1 cellular context compared by ENCODE assay signal in the genomic region with DNA sequence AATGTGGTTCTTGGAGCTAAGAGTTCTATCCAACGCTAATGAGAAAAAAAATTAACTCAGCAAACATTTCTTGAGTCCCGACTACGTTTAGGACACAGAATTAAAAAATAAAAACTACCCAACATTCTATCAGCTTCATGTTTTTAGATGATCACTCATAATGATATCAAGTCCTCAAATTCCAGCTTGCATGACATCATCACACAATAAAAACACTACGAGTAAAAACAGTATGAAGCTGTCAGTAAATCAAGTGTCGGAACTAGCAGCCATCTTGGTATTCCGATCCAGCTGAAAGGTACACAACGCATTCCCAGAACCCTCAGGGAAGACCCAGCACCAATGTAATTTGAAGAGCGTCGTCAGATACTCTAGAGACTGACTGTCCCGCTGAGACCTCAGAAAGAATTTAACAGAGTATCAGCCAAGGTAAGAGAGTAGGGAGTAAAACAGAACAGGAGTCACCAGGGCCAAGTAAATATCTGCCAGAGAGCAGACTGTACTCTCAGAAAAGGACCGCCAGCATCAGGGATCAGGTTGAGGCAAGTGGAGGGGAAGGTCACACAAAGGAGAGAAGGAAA.
TF ChIP-seq lines count a peak whose summit lies in the region.

No MANE protein-coding gene starts in this region.

TF ChIP-seq in GM23338, 12 proteins besides CTCF, POLR2A, EP300 and RAD21 (continued from another document):
- TF ChIP-seq, protein P1, sequence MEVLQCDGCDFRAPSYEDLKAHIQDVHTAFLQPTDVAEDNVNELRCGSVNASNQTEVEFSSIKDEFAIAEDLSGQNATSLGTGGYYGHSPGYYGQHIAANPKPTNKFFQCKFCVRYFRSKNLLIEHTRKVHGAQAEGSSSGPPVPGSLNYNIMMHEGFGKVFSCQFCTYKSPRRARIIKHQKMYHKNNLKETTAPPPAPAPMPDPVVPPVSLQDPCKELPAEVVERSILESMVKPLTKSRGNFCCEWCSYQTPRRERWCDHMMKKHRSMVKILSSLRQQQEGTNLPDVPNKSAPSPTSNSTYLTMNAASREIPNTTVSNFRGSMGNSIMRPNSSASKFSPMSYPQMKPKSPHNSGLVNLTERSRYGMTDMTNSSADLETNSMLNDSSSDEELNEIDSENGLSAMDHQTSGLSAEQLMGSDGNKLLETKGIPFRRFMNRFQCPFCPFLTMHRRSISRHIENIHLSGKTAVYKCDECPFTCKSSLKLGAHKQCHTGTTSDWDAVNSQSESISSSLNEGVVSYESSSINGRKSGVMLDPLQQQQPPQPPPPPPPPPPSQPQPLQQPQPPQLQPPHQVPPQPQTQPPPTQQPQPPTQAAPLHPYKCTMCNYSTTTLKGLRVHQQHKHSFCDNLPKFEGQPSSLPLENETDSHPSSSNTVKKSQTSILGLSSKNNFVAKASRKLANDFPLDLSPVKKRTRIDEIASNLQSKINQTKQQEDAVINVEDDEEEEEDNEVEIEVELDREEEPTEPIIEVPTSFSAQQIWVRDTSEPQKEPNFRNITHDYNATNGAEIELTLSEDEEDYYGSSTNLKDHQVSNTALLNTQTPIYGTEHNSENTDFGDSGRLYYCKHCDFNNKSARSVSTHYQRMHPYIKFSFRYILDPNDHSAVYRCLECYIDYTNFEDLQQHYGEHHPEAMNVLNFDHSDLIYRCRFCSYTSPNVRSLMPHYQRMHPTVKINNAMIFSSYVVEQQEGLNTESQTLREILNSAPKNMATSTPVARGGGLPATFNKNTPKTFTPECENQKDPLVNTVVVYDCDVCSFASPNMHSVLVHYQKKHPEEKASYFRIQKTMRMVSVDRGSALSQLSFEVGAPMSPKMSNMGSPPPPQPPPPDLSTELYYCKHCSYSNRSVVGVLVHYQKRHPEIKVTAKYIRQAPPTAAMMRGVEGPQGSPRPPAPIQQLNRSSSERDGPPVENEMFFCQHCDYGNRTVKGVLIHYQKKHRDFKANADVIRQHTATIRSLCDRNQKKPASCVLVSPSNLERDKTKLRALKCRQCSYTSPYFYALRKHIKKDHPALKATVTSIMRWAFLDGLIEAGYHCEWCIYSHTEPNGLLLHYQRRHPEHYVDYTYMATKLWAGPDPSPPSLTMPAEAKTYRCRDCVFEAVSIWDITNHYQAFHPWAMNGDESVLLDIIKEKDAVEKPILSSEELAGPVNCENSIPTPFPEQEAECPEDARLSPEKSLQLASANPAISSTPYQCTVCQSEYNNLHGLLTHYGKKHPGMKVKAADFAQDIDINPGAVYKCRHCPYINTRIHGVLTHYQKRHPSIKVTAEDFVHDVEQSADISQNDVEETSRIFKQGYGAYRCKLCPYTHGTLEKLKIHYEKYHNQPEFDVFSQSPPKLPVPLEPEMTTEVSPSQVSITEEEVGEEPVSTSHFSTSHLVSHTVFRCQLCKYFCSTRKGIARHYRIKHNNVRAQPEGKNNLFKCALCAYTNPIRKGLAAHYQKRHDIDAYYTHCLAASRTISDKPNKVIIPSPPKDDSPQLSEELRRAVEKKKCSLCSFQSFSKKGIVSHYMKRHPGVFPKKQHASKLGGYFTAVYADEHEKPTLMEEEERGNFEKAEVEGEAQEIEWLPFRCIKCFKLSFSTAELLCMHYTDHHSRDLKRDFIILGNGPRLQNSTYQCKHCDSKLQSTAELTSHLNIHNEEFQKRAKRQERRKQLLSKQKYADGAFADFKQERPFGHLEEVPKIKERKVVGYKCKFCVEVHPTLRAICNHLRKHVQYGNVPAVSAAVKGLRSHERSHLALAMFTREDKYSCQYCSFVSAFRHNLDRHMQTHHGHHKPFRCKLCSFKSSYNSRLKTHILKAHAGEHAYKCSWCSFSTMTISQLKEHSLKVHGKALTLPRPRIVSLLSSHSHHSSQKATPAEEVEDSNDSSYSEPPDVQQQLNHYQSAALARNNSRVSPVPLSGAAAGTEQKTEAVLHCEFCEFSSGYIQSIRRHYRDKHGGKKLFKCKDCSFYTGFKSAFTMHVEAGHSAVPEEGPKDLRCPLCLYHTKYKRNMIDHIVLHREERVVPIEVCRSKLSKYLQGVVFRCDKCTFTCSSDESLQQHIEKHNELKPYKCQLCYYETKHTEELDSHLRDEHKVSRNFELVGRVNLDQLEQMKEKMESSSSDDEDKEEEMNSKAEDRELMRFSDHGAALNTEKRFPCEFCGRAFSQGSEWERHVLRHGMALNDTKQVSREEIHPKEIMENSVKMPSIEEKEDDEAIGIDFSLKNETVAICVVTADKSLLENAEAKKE (CRISPR knock-in tag; IDR thresholded peaks at IDR 0.05) = no peak
- no peak for TF ChIP-seq JUNB (IDR thresholded peaks at IDR 0.05; ENCODE audit: unreplicated experiment)
- no peak for TF ChIP-seq EZH2phosphoT487 (IDR thresholded peaks at IDR 0.05; ENCODE audit: unreplicated experiment)
- no peak for TF ChIP-seq ZNF331 (CRISPR knock-in tag; IDR thresholded peaks at IDR 0.05; ENCODE audit: low read depth)
- TF ChIP-seq, protein P2, sequence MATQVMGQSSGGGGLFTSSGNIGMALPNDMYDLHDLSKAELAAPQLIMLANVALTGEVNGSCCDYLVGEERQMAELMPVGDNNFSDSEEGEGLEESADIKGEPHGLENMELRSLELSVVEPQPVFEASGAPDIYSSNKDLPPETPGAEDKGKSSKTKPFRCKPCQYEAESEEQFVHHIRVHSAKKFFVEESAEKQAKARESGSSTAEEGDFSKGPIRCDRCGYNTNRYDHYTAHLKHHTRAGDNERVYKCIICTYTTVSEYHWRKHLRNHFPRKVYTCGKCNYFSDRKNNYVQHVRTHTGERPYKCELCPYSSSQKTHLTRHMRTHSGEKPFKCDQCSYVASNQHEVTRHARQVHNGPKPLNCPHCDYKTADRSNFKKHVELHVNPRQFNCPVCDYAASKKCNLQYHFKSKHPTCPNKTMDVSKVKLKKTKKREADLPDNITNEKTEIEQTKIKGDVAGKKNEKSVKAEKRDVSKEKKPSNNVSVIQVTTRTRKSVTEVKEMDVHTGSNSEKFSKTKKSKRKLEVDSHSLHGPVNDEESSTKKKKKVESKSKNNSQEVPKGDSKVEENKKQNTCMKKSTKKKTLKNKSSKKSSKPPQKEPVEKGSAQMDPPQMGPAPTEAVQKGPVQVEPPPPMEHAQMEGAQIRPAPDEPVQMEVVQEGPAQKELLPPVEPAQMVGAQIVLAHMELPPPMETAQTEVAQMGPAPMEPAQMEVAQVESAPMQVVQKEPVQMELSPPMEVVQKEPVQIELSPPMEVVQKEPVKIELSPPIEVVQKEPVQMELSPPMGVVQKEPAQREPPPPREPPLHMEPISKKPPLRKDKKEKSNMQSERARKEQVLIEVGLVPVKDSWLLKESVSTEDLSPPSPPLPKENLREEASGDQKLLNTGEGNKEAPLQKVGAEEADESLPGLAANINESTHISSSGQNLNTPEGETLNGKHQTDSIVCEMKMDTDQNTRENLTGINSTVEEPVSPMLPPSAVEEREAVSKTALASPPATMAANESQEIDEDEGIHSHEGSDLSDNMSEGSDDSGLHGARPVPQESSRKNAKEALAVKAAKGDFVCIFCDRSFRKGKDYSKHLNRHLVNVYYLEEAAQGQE (IDR thresholded peaks at IDR 0.05; ENCODE audit: unreplicated experiment) = no peak
- TF ChIP-seq NANOG (IDR thresholded peaks at IDR 0.05; ENCODE audit: borderline replicate concordance) = no peak
- TF ChIP-seq, protein P3, sequence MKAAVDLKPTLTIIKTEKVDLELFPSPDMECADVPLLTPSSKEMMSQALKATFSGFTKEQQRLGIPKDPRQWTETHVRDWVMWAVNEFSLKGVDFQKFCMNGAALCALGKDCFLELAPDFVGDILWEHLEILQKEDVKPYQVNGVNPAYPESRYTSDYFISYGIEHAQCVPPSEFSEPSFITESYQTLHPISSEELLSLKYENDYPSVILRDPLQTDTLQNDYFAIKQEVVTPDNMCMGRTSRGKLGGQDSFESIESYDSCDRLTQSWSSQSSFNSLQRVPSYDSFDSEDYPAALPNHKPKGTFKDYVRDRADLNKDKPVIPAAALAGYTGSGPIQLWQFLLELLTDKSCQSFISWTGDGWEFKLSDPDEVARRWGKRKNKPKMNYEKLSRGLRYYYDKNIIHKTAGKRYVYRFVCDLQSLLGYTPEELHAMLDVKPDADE (IDR thresholded peaks at IDR 0.05) = no peak
- TF ChIP-seq POLR2AphosphoS5 (IDR thresholded peaks at IDR 0.05; ENCODE audit: low read depth) = no peak
- TF ChIP-seq EZH2 (IDR thresholded peaks at IDR 0.05; ENCODE audit: low read depth, unreplicated experiment) = no peak
